ENCODE assay signal across 19 cellular contexts in genomic region chr18:4605222-4605621, GRCh38.
DNase-seq lines count a peak whose midpoint lies in the region; ATAC-seq and TF ChIP-seq lines count a peak whose summit lies in the region.
"Had no signal": no experiment of that assay in that cellular context is flagged by ENCODE, and none has a peak within 500 bp of the region (broad histone marks: within the 10 kb centered on the region; RNA-seq: fewer than 3 reads in every experiment).

No MANE protein-coding gene starts in this region.

- no peak overlapping the region for H3K9ac ChIP-seq in smooth muscle cell (ENCODE audit: low read depth)

- H3K4me3 ChIP-seq in OCI-LY7 (ENCODE audit: low read depth, low read length, poor library complexity, severe bottlenecking) (no peak overlapping the region), smooth muscle cell (no peak overlapping the region)
- H3K4me3 ChIP-seq: A549, K562 had no signal

- no peaks in the 10 kb centered on the region for H3F3A ChIP-seq in smooth muscle cell (ENCODE audit: low read depth)

- H3K9me3 ChIP-seq in OCI-LY7 (ENCODE audit: low read length) (no peaks in the 10 kb centered on the region), smooth muscle cell (replicated peaks; ENCODE audit: low read depth) (no peaks in the 10 kb centered on the region)
- H3K9me3 ChIP-seq: A549, Caco-2 had no signal

- H3K36me3 ChIP-seq in OCI-LY7 (ENCODE audit: insufficient read depth, low read length) (no peaks in the 10 kb centered on the region), smooth muscle cell (ENCODE audit: low read depth) (no peaks in the 10 kb centered on the region)

- no peaks in the 10 kb centered on the region for H3K27me3 ChIP-seq in smooth muscle cell (ENCODE audit: low read depth)

- DNase-seq in DMS79 treated with DMSO at 0.1 percent for 48 hours (lab: John Stamatoyannopoulos, UW): peak; percentile 52
- peak; percentile 7 for DNase-seq in NCI-H128 (lab: John Stamatoyannopoulos, UW; ENCODE audit: unreplicated experiment)
- peak; percentile 85 for DNase-seq in NCI-H2171 treated with DMSO at 0.1 percent for 48 hours (lab: John Stamatoyannopoulos, UW)
- DNase-seq in OCI-LY7 (ENCODE audit: low spot score): no peak
- DNase-seq in activated CD4-positive, alpha-beta T cell treated with anti-CD3 and anti-CD28 coated beads for 1 hour: no peak
- no peak for DNase-seq in smooth muscle cell (lab: John Stamatoyannopoulos, UW; ENCODE audit: unreplicated experiment)
- DNase-seq: C1 segment of cervical spinal cord; Caco-2; CD4-positive, alpha-beta memory T cell; MV-4-11; NCI-H1436 treated with DMSO at 0.1 percent for 48 hours; NCI-H345; NCI-H524 treated with DMSO at 0.1 percent for 48 hours; SHP77 treated with DMSO at 0.1 percent for 48 hours; T-helper 1 cell had no signal

- 38% methylated on average over 3 of the region's 3 CpGs for WGBS in smooth muscle cell (ENCODE audit: low lambda C conversion rate)

- H3K4me2 ChIP-seq in OCI-LY7 (ENCODE audit: low read length): no peak overlapping the region
- no peak overlapping the region for H3K4me2 ChIP-seq in smooth muscle cell
- H3K4me2 ChIP-seq: A549 had no signal

- H2AFZ ChIP-seq in OCI-LY7 (ENCODE audit: low read length) (peak overlapping the region; percentile 10; the same call in 1 of the 2 replicates), smooth muscle cell (ENCODE audit: low read depth) (no peak overlapping the region)

- TF ChIP-seq CTCF in OCI-LY7 (conservative IDR thresholded peaks at IDR 0.05; ENCODE audit: low read length) (no peak), smooth muscle cell (IDR thresholded peaks at IDR 0.05; ENCODE audit: borderline replicate concordance, insufficient read depth, poor library complexity, severe bottlenecking) (no peak)

- H3K79me2 ChIP-seq in OCI-LY7 (ENCODE audit: insufficient read depth, low read depth, low read length) (no peaks in the 10 kb centered on the region), smooth muscle cell (ENCODE audit: low read depth) (no peaks in the 10 kb centered on the region)

- no peak for ATAC-seq in HG03095 (IDR thresholded peaks at IDR 0.05; ENCODE audit: unreplicated experiment)
- ATAC-seq: A549, K562, Panc1 had no signal

- no peaks in the 10 kb centered on the region for H3K4me1 ChIP-seq in OCI-LY7 (ENCODE audit: insufficient read depth, low read length, poor library complexity, severe bottlenecking)
- H3K4me1 ChIP-seq in smooth muscle cell (ENCODE audit: low read depth): no peaks in the 10 kb centered on the region
- H3K4me1 ChIP-seq: A549, Caco-2 had no signal

- POLR2A ChIA-PET in OCI-LY7 (lab: Charles Lee): interaction anchor here (0.7 kb wide), 1 partner anchor 100 kb away, joined by 3 read pairs; no protein-coding TSS in a partner anchor

- no peak overlapping the region for H3K27ac ChIP-seq in OCI-LY7 (ENCODE audit: low read depth, low read length, poor library complexity, severe bottlenecking)
- H3K27ac ChIP-seq in smooth muscle cell (ENCODE audit: low read depth): no peak overlapping the region
- H3K27ac ChIP-seq: A549 had no signal

- H4K20me1 ChIP-seq in OCI-LY7 (ENCODE audit: insufficient read depth, low read length): no peaks in the 10 kb centered on the region
- H4K20me1 ChIP-seq in smooth muscle cell (ENCODE audit: low read depth): no peaks in the 10 kb centered on the region

- CTCF ChIA-PET in OCI-LY7 (lab: Charles Lee; ENCODE audit: unreplicated experiment): no interaction called here

- intact Hi-C loops in OCI-LY7 (cut with micrococcal nuclease; ENCODE audit: unreplicated experiment): no loop called here

- no TSS peak for BruUV-seq in OCI-LY7 (replicated peaks; lab: Mats Ljungman, UMichigan)

- no peaks in the 10 kb centered on the region for H3K9me2 ChIP-seq in OCI-LY7 (ENCODE audit: insufficient read depth, low read length)

Comparison
In these comparisons a context has a peak if more than half of its experiments do, and no peak if none do; other contexts are left out.
1. DNase-seq: peak in DMS79 treated with DMSO at 0.1 percent for 48 hours (single experiment), NCI-H128 (single experiment) and NCI-H2171 treated with DMSO at 0.1 percent for 48 hours (single experiment); none in OCI-LY7 (single experiment), activated CD4-positive, alpha-beta T cell treated with anti-CD3 and anti-CD28 coated beads for 1 hour (single experiment) and smooth muscle cell (single experiment).